8 cellular contexts compared by ENCODE assay signal in genomic region chr2:65430515-65431416, GRCh38. TPM values are rescaled to one million over a fixed set of nuclear protein-coding genes. Genes with fewer than 3 reads are reported as not detected.
DNase-seq lines count a peak whose midpoint lies in the region; ATAC-seq and TF ChIP-seq lines count a peak whose summit lies in the region.

No MANE protein-coding gene starts in this region.

- peak overlapping the region; percentile 39; the same call in 1 of the 2 replicates for H2AFZ ChIP-seq in SK-N-SH (ENCODE audit: low read depth)

- H3K4me3 Mint-ChIP-seq in progenitor cell of endocrine pancreas (ENCODE audit: low read depth), result peak overlapping the region; percentile 94

- TF ChIP-seq CTCF in SK-N-SH (IDR thresholded peaks at IDR 0.05), result peak; percentile 9; the same call in 1 of the 2 replicates
- no peak for TF ChIP-seq CTCF in progenitor cell of endocrine pancreas (IDR thresholded peaks at IDR 0.05; ENCODE audit: unreplicated experiment)

- intact Hi-C loops in right cardiac atrium (cut with DNase I), result loop anchor here in 3 of 4 donors (5.0 to 10.0 kb wide), 6 partner anchors 56 to 163 kb away; no protein-coding TSS in a partner anchor
- intact Hi-C loops in aorta (cut with DNase I), result loop anchor here (5.0 to 10.0 kb wide), 3 partner anchors 48 to 166 kb away; no protein-coding TSS in a partner anchor

- no peaks in the 10 kb centered on the region for H3K9me3 Mint-ChIP-seq in progenitor cell of endocrine pancreas (ENCODE audit: low read depth)

- H3K9me3 ChIP-seq in SK-N-SH, result no peaks in the 10 kb centered on the region
- no peaks in the 10 kb centered on the region for H3K9me3 ChIP-seq in adipocyte (ENCODE audit: control insufficient read depth, low read length)
- no peaks in the 10 kb centered on the region for H3K9me3 ChIP-seq in right cardiac atrium (ENCODE audit: control insufficient read depth, low read length)
- H3K9me3 ChIP-seq in aorta (ENCODE audit: control insufficient read depth, low read length), result no peaks in the 10 kb centered on the region

- H3K27ac Mint-ChIP-seq in progenitor cell of endocrine pancreas, result peak overlapping the region; percentile 97

- 3% methylated on average over 22 of the region's 95 CpGs for WGBS in SK-N-SH (ENCODE audit: low lambda C conversion rate)
- under 1% methylated on average over 95 of the region's 95 CpGs for WGBS in right cardiac atrium
- 0% methylated on average over 91 to 95 of the region's 95 CpGs for WGBS in aorta, 2 donors

- peaks cover 73% of the 10 kb centered on the region for H3K79me2 ChIP-seq in SK-N-SH (ENCODE audit: insufficient read depth)

- POLR2A ChIA-PET in HEK293T (lab: Yijun Ruan, JAX), result no interaction called here
- POLR2A ChIA-PET in SK-N-SH (lab: Yijun Ruan, JAX), result no interaction called here

- H3K27ac ChIP-seq in SK-N-SH (ENCODE audit: low read depth in 2 of 2, low read length in 1 of 2) (peak overlapping the region; percentile 76 to 89; a peak in 3 of 4 replicates), right cardiac atrium (ENCODE audit: low read length) (peak overlapping the region; percentile 83), aorta (ENCODE audit: low read depth in 1 of 2, low read length in 2 of 2) (peak overlapping the region in 1 of 2 donors; percentile 85)

- no peaks in the 10 kb centered on the region for H3K9me2 ChIP-seq in SK-N-SH

- no peaks in the 10 kb centered on the region for H3K36me3 Mint-ChIP-seq in progenitor cell of endocrine pancreas (ENCODE audit: insufficient read depth)

- DNase-seq in EH (ENCODE audit: low read depth), result peak; percentile 67
- DNase-seq in HEK293T (ENCODE audit: extremely low spot score), result peak; percentile 65
- DNase-seq in NCI-H1048 (lab: John Stamatoyannopoulos, UW), result peak; percentile 65
- peak; percentile 75 for DNase-seq in SK-N-SH
- DNase-seq in adipocyte (ENCODE audit: low read depth), result peak; percentile 74
- DNase-seq in right cardiac atrium, result peak; percentile 66 to 87 (median 84)
- DNase-seq in progenitor cell of endocrine pancreas (ENCODE audit: low spot score, unreplicated experiment), result peak; percentile 44
- peak; percentile 75 to 85 for DNase-seq in aorta

- no peaks in the 10 kb centered on the region for H3K27me3 Mint-ChIP-seq in progenitor cell of endocrine pancreas

- H3K4me2 ChIP-seq in SK-N-SH, result peak overlapping the region; percentile 94

- H3K4me3 ChIP-seq in SK-N-SH (ENCODE audit: low read depth in 2 of 2, low read length in 1 of 2) (peak overlapping the region; percentile 91 to 92), adipocyte (ENCODE audit: low read length) (peak overlapping the region; percentile 88), right cardiac atrium (ENCODE audit: low read length) (peak overlapping the region; percentile 93), aorta (ENCODE audit: low read length in 2 of 2) (peak overlapping the region; percentile 32 to 88)

- no peak for TF ChIP-seq EP300 in SK-N-SH (IDR thresholded peaks at IDR 0.05; ENCODE audit: borderline replicate concordance in 1 of 2, low read depth in 1 of 2, low read length in 1 of 2)

- H3K36me3 ChIP-seq in SK-N-SH (replicated peaks in 1 of 2; ENCODE audit: control insufficient read depth in 1 of 2, insufficient read depth in 2 of 2, low read length in 1 of 2) (peaks cover 2 to 7% of the 10 kb centered on the region in 2 experiments), adipocyte (ENCODE audit: control insufficient read depth, insufficient read depth, low read length, severe bottlenecking) (no peaks in the 10 kb centered on the region), aorta (ENCODE audit: control insufficient read depth in 1 of 2, insufficient read depth in 2 of 2, low read length in 1 of 2) (no peaks in the 10 kb centered on the region)

- H3K4me1 Mint-ChIP-seq in progenitor cell of endocrine pancreas (ENCODE audit: low read depth), result peaks cover 14% of the 10 kb centered on the region

- peak overlapping the region; percentile 93 for H3K9ac ChIP-seq in SK-N-SH
- H3K9ac ChIP-seq in adipocyte (ENCODE audit: low read length), result peak overlapping the region; percentile 91

- CTCF ChIA-PET in HEK293T (lab: Yijun Ruan, JAX), result no interaction called here
- CTCF ChIA-PET in SK-N-SH (lab: Yijun Ruan, JAX), result interaction anchor here (0.9 to 6.8 kb wide), 5 partner anchors 28 to 165 kb away, joined by 3 to 30 read pairs (median 4); no protein-coding TSS in a partner anchor

- peak; percentile 19; the same call in 1 of the 2 replicates for TF ChIP-seq RAD21 in SK-N-SH (IDR thresholded peaks at IDR 0.05; ENCODE audit: low read length)

- H3K4me1 ChIP-seq in SK-N-SH (ENCODE audit: control insufficient read depth in 1 of 2, insufficient read depth in 2 of 2, low read depth in 1 of 2, low read length in 1 of 2) (peaks cover 0 to 14% of the 10 kb centered on the region in 2 experiments; a peak in 2 of 4 replicates), adipocyte (ENCODE audit: control insufficient read depth, insufficient read depth, low read length) (peaks cover 29% of the 10 kb centered on the region), right cardiac atrium (ENCODE audit: control insufficient read depth, insufficient read depth, low read length) (peaks cover 4% of the 10 kb centered on the region), aorta (ENCODE audit: control insufficient read depth in 1 of 2, insufficient read depth in 2 of 2, low read length in 2 of 2) (no peaks in the 10 kb centered on the region)

- H3K27me3 ChIP-seq in SK-N-SH (ENCODE audit: insufficient read depth) (no peaks in the 10 kb centered on the region), adipocyte (replicated peaks; ENCODE audit: control insufficient read depth, insufficient read depth, low read length) (no peaks in the 10 kb centered on the region), right cardiac atrium (ENCODE audit: control insufficient read depth, insufficient read depth) (no peaks in the 10 kb centered on the region), aorta (ENCODE audit: control insufficient read depth in 1 of 2, insufficient read depth in 2 of 2, low read length in 1 of 2) (no peaks in the 10 kb centered on the region)

- H4K20me1 ChIP-seq in SK-N-SH (ENCODE audit: insufficient read depth), result peaks cover 52% of the 10 kb centered on the region

- ATAC-seq in right cardiac atrium (peak; percentile 9 to 18), aorta (ENCODE audit: low FRiP score) (peak; percentile 44)

- peaks cover 20% of the 10 kb centered on the region for H3F3A ChIP-seq in SK-N-SH (replicated peaks; ENCODE audit: insufficient read depth)

TF ChIP-seq in HEK293T, 16 proteins besides CTCF, POLR2A, EP300 and RAD21:
- TF ChIP-seq ZNF384 (IDR thresholded peaks at IDR 0.05), result peak; percentile 96
- peak; percentile 59; the same call in 1 of the 2 replicates for TF ChIP-seq CTBP1 (IDR thresholded peaks at IDR 0.05; ENCODE audit: borderline replicate concordance)
- no peak for TF ChIP-seq FOXA1 (IDR thresholded peaks at IDR 0.05)
- peak; percentile 57 for TF ChIP-seq L3MBTL2 (conservative IDR thresholded peaks at IDR 0.05)

TF ChIP-seq in SK-N-SH, 30 proteins besides CTCF, POLR2A, EP300 and RAD21:
- TF ChIP-seq, protein P1, sequence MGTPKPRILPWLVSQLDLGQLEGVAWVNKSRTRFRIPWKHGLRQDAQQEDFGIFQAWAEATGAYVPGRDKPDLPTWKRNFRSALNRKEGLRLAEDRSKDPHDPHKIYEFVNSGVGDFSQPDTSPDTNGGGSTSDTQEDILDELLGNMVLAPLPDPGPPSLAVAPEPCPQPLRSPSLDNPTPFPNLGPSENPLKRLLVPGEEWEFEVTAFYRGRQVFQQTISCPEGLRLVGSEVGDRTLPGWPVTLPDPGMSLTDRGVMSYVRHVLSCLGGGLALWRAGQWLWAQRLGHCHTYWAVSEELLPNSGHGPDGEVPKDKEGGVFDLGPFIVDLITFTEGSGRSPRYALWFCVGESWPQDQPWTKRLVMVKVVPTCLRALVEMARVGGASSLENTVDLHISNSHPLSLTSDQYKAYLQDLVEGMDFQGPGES (IDR thresholded peaks at IDR 0.05; ENCODE audit: low read depth, low read length), result no peak
- TF ChIP-seq, protein P2, sequence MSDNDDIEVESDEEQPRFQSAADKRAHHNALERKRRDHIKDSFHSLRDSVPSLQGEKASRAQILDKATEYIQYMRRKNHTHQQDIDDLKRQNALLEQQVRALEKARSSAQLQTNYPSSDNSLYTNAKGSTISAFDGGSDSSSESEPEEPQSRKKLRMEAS (IDR thresholded peaks at IDR 0.05; ENCODE audit: low read depth), result peak; percentile 12; the same call in 1 of the 2 replicates

RNA-seq across cellular contexts. Expression of gene SPRED2, which starts 1.6 kb away (rescaled TPM):
- polyA plus RNA-seq in SK-N-SH (2012; rRNA removed) (13.5 and 21.9 TPM in 2 replicates), right cardiac atrium (9.2 TPM), aorta (10 to 100 TPM in 1 of 2 donors, 1 to 10 TPM in 1; 9.9 to 19.7 TPM)
- polyA plus RNA-seq in SK-N-SH (2012; cell fraction: cytosol; rRNA removed), result 18.4 and 21.2 TPM in 2 replicates
- polyA plus RNA-seq in SK-N-SH (2012; cell fraction: nucleus; rRNA removed), result 17.0 and 22.9 TPM in 2 replicates
- total RNA-seq in right cardiac atrium (10 to 100 TPM; 14.3 to 17.9 (median 16.4) TPM), progenitor cell of endocrine pancreas (36.6 and 38.6 TPM in 2 replicates), aorta (10 to 100 TPM; 36.5 to 38.3 TPM)
